In genomic region chr12:126811401-126811800, GRCh38 we compare ENCODE assay signal across 20 cellular contexts.
"Had no signal": no experiment of that assay in that cellular context is flagged by ENCODE, and none has a peak within 500 bp of the region (broad histone marks: within the 10 kb centered on the region; RNA-seq: fewer than 3 reads in every experiment).

No MANE protein-coding gene starts in this region.

- FAIRE-seq: keratinocyte had no signal

- H3K36me3 ChIP-seq: adrenal gland, cardiac muscle cell, right lobe of liver, thoracic aorta, upper lobe of right lung had no signal

- H3K4me3 ChIP-seq: adrenal gland, cardiac muscle cell, dorsolateral prefrontal cortex, hepatocyte, psoas muscle, right lobe of liver, thoracic aorta, upper lobe of right lung had no signal

- H3K9me3 Mint-ChIP-seq: activated CD8-positive, alpha-beta T cell treated with anti-CD3 and anti-CD28 coated beads for 36 hours; activated naive CD4-positive, alpha-beta T cell treated with anti-CD3 and anti-CD28 coated beads, Interleukin-2, amount 50 U/mL, for 24 hours; stimulated activated effector memory CD8-positive, alpha-beta T cell treated with anti-CD3 and anti-CD28 coated beads, Interleukin-12 subunit alpha, Interleukin-12 subunit beta, amount 100 ng/mL, for 72 hours had no signal

- H3K27ac ChIP-seq: adrenal gland, cardiac muscle cell, dorsolateral prefrontal cortex, hepatocyte, psoas muscle, right lobe of liver, thoracic aorta, upper lobe of right lung had no signal

- H2AFZ ChIP-seq: hepatocyte had no signal

- ATAC-seq: activated CD8-positive, alpha-beta T cell treated with anti-CD3 and anti-CD28 coated beads for 36 hours; left ventricle myocardium superior; natural killer cell treated with Interleukin-12 subunit alpha and Interleukin-12 subunit beta and Interleukin-15 and Interleukin-18, amount 100 ng/mL, for 72 hours; psoas muscle; right lobe of liver; stimulated activated effector memory CD8-positive, alpha-beta T cell treated with anti-CD3 and anti-CD28 coated beads, Interleukin-12 subunit alpha, Interleukin-12 subunit beta, amount 100 ng/mL, for 72 hours; upper lobe of right lung; WTC11 had no signal

- H3K79me2 ChIP-seq: hepatocyte had no signal

- DNase-seq: activated CD4-positive, alpha-beta T cell treated with anti-CD3 and anti-CD28 coated beads for 4 hours; activated CD8-positive, alpha-beta T cell treated with anti-CD3 and anti-CD28 coated beads for 36 hours; activated effector memory CD4-positive, alpha-beta T cell treated with anti-CD3 and anti-CD28 coated beads, Interleukin-2, amount 50 U/mL, for 16 hours; activated T-cell treated with anti-CD3 and anti-CD28 coated beads, Interleukin-2, amount 50 U/mL, for 48 hours; adrenal gland; dorsolateral prefrontal cortex; left ventricle myocardium superior; mesenchymal stem cell; psoas muscle; right lobe of liver; stimulated activated CD4-positive, alpha-beta T cell treated with anti-CD3 and anti-CD28 coated beads, Interleukin-2, amount 100 ng/mL, for 24 hours; upper lobe of right lung had no signal

- H3K27ac Mint-ChIP-seq: activated CD8-positive, alpha-beta T cell treated with anti-CD3 and anti-CD28 coated beads for 36 hours; activated naive CD4-positive, alpha-beta T cell treated with anti-CD3 and anti-CD28 coated beads, Interleukin-2, amount 50 U/mL, for 24 hours; natural killer cell treated with Interleukin-12 subunit alpha and Interleukin-12 subunit beta and Interleukin-15 and Interleukin-18, amount 100 ng/mL, for 72 hours; stimulated activated effector memory CD8-positive, alpha-beta T cell treated with anti-CD3 and anti-CD28 coated beads, Interleukin-12 subunit alpha, Interleukin-12 subunit beta, amount 100 ng/mL, for 72 hours; WTC11 had no signal

- H3K27me3 ChIP-seq: adrenal gland, cardiac muscle cell, hepatocyte, right lobe of liver had no signal

- H3K4me1 Mint-ChIP-seq: activated naive CD4-positive, alpha-beta T cell treated with anti-CD3 and anti-CD28 coated beads, Interleukin-2, amount 50 U/mL, for 24 hours; stimulated activated effector memory CD8-positive, alpha-beta T cell treated with anti-CD3 and anti-CD28 coated beads, Interleukin-12 subunit alpha, Interleukin-12 subunit beta, amount 100 ng/mL, for 72 hours; WTC11 had no signal

- H3K4me3 Mint-ChIP-seq: activated CD8-positive, alpha-beta T cell treated with anti-CD3 and anti-CD28 coated beads for 36 hours; activated naive CD4-positive, alpha-beta T cell treated with anti-CD3 and anti-CD28 coated beads, Interleukin-2, amount 50 U/mL, for 24 hours; natural killer cell treated with Interleukin-12 subunit alpha and Interleukin-12 subunit beta and Interleukin-15 and Interleukin-18, amount 100 ng/mL, for 72 hours; stimulated activated effector memory CD8-positive, alpha-beta T cell treated with anti-CD3 and anti-CD28 coated beads, Interleukin-12 subunit alpha, Interleukin-12 subunit beta, amount 100 ng/mL, for 72 hours; WTC11 had no signal

- H3K9me3 ChIP-seq: adrenal gland, psoas muscle, right lobe of liver, thoracic aorta, upper lobe of right lung had no signal

- H3K4me1 ChIP-seq: adrenal gland, psoas muscle, right lobe of liver, upper lobe of right lung had no signal

- H3K27me3 Mint-ChIP-seq: activated naive CD4-positive, alpha-beta T cell treated with anti-CD3 and anti-CD28 coated beads, Interleukin-2, amount 50 U/mL, for 24 hours had no signal

- H3K4me2 ChIP-seq: hepatocyte had no signal

- H3K36me3 Mint-ChIP-seq: activated naive CD4-positive, alpha-beta T cell treated with anti-CD3 and anti-CD28 coated beads, Interleukin-2, amount 50 U/mL, for 24 hours; natural killer cell treated with Interleukin-12 subunit alpha and Interleukin-12 subunit beta and Interleukin-15 and Interleukin-18, amount 100 ng/mL, for 72 hours; stimulated activated effector memory CD8-positive, alpha-beta T cell treated with anti-CD3 and anti-CD28 coated beads, Interleukin-12 subunit alpha, Interleukin-12 subunit beta, amount 100 ng/mL, for 72 hours had no signal
